1 cellular context compared by ENCODE assay signal in the genomic region with DNA sequence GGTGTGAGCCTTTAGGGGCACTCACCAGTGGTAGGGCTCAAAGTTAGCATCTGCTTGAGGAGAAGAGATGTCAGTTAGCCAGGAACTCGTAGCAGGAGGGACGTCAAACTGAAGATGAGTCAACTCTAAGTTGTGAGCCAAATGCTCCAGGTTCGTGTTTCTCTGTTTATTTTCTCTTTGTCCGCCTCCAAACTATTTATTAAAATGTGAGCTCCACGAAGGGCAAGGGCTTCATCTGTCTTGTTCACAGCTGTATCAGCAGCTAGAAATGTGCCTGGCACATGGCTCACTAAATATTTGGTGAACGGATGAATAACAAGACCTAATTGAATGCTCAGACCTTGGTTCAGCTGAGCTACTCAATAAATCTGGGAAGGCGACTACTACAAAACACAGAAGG.
TF ChIP-seq lines count a peak whose summit lies in the region.

No MANE protein-coding gene starts in this region.

TF ChIP-seq in IMR-90, 13 proteins besides CTCF, POLR2A, EP300 and RAD21 (continued from another document):
- TF ChIP-seq MAZ (IDR thresholded peaks at IDR 0.05; ENCODE audit: borderline replicate concordance, low read depth, low read length) (no peak), USF2 (IDR thresholded peaks at IDR 0.05; ENCODE audit: low read depth, low read length) (no peak)
TF ChIP-seq in IMR-90: peak in this region for 5.
